In the genomic region with DNA sequence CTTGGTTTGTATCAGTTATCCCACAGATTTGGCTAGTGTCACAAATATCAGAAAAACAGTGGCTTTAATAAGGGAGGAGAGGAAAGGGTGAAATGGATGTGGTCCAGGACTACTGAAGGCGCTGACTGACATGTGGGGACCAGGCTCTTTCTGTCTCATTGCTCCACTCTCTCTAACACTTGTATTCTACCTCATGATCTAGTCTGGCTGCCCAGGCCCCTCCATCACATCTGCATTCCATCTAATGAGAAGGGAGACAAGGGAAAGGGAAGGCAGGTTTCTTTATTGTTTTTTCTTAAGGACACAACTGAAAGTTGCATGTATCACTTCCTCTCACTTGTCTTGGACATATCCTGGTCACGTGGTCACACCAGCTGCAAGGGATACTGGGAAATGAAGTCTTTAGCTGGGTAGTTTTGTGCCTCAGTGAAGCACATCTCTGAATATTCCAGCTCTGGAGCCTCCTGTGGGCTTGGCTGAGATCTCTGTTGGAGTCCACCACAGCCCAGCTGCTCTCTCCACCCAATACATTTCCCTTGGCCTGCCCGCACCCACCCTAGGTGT, we compare ENCODE assay signal across 15 cellular contexts. TPM values are rescaled to one million over a fixed set of nuclear protein-coding genes. Genes with fewer than 3 reads are reported as not detected.
DNase-seq lines count a peak whose midpoint lies in the region; ATAC-seq and TF ChIP-seq lines count a peak whose summit lies in the region.
"Had no signal": no experiment of that assay in that cellular context is flagged by ENCODE, and none has a peak within 500 bp of the region (broad histone marks: within the 10 kb centered on the region; RNA-seq: fewer than 3 reads in every experiment).

No MANE protein-coding gene starts in this region.

- DNase-seq in activated T-cell treated with anti-CD3 and anti-CD28 coated beads, Interleukin-2, amount 50 U/mL, for 72 hours = no peak
- no peak for DNase-seq in activated T-cell treated with anti-CD3 and anti-CD28 coated beads, Interleukin-2, amount 50 U/mL, for 4 hours
- DNase-seq in NB4 (ENCODE audit: low read depth) = peak; percentile 47
- DNase-seq in cardiac fibroblast (ENCODE audit: low read depth in 2 of 2) = peak; percentile 26 to 41
- DNase-seq in ureter (ENCODE audit: low spot score) = peak; percentile 20
- no peak for DNase-seq in occipital lobe (lab: John Stamatoyannopoulos, UW)
- no peak for DNase-seq in activated T-helper 2 cell treated with anti-CD3 and anti-CD28 coated beads, Interferon-gamma antibody, Interleukin-2, Interleukin-4, amounts not matched to agents 10 μg/mL and 5 μg/mL and 100 μg/mL, durations not matched to agents 14 hours and 24 hours and 36 hours (ENCODE audit: low spot score)
- DNase-seq: cortex of kidney, DMS79, midbrain, NCI-H2029 treated with DMSO at 0.1 percent for 48 hours, psoas muscle had no signal

- intact Hi-C loops in activated T-helper 2 cell treated with anti-CD3 and anti-CD28 coated beads, Interferon-gamma antibody, Interleukin-2, Interleukin-4, amounts not matched to agents 10 μg/mL and 5 μg/mL and 100 μg/mL, durations not matched to agents 14 hours and 24 hours and 36 hours (cut with micrococcal nuclease) = no loop called here

- H3K27ac Mint-ChIP-seq in activated T-cell treated with anti-CD3 and anti-CD28 coated beads, Interleukin-2, amount 50 U/mL, for 72 hours = peak overlapping the region; percentile 11
- H3K27ac Mint-ChIP-seq in activated T-helper 2 cell treated with anti-CD3 and anti-CD28 coated beads, Interferon-gamma antibody, Interleukin-2, Interleukin-4, amounts not matched to agents 10 μg/mL and 5 μg/mL and 100 μg/mL, durations not matched to agents 14 hours and 24 hours and 36 hours = no peak overlapping the region

- TF ChIP-seq CTCF in NB4 (IDR thresholded peaks at IDR 0.05; ENCODE audit: low read depth, low read length) (no peak), cardiac fibroblast (IDR thresholded peaks at IDR 0.05; ENCODE audit: low read depth, low read length) (no peak)

- peaks cover 0 to 3% of the 10 kb centered on the region in 2 donors for H3K36me3 Mint-ChIP-seq in activated T-cell treated with anti-CD3 and anti-CD28 coated beads, Interleukin-2, amount 50 U/mL, for 72 hours (ENCODE audit: insufficient read depth in 2 of 2)
- no peaks in the 10 kb centered on the region for H3K36me3 Mint-ChIP-seq in activated T-cell treated with anti-CD3 and anti-CD28 coated beads, Interleukin-2, amount 50 U/mL, for 4 hours (ENCODE audit: insufficient read depth)
- H3K36me3 Mint-ChIP-seq in activated T-helper 2 cell treated with anti-CD3 and anti-CD28 coated beads, Interferon-gamma antibody, Interleukin-2, Interleukin-4, amounts not matched to agents 10 μg/mL and 5 μg/mL and 100 μg/mL, durations not matched to agents 14 hours and 24 hours and 36 hours (ENCODE audit: low read depth) = no peaks in the 10 kb centered on the region

- H3K4me3 Mint-ChIP-seq in activated T-cell treated with anti-CD3 and anti-CD28 coated beads, Interleukin-2, amount 50 U/mL, for 72 hours = no peak overlapping the region
- H3K4me3 Mint-ChIP-seq in activated T-cell treated with anti-CD3 and anti-CD28 coated beads, Interleukin-2, amount 50 U/mL, for 4 hours = no peak overlapping the region
- no peak overlapping the region for H3K4me3 Mint-ChIP-seq in activated T-helper 2 cell treated with anti-CD3 and anti-CD28 coated beads, Interferon-gamma antibody, Interleukin-2, Interleukin-4, amounts not matched to agents 10 μg/mL and 5 μg/mL and 100 μg/mL, durations not matched to agents 14 hours and 24 hours and 36 hours (ENCODE audit: low read depth)

- TF ChIP-seq POLR2A in NB4 (IDR thresholded peaks at IDR 0.05; ENCODE audit: extremely low read depth, insufficient read length) = no peak

- ATAC-seq in activated T-cell treated with anti-CD3 and anti-CD28 coated beads, Interleukin-2, amount 50 U/mL, for 72 hours (replicated peaks in 1 of 2) = no peak
- no peak for ATAC-seq in activated T-cell treated with anti-CD3 and anti-CD28 coated beads, Interleukin-2, amount 50 U/mL, for 4 hours
- no peak for ATAC-seq in GM21381 (IDR thresholded peaks at IDR 0.05; ENCODE audit: unreplicated experiment)
- ATAC-seq: psoas muscle had no signal

- peaks cover 4 to 5% of the 10 kb centered on the region in 2 donors for H3K9me3 Mint-ChIP-seq in activated T-cell treated with anti-CD3 and anti-CD28 coated beads, Interleukin-2, amount 50 U/mL, for 72 hours
- H3K9me3 Mint-ChIP-seq in activated T-cell treated with anti-CD3 and anti-CD28 coated beads, Interleukin-2, amount 50 U/mL, for 4 hours = peaks cover 8% of the 10 kb centered on the region
- peaks cover 5% of the 10 kb centered on the region for H3K9me3 Mint-ChIP-seq in activated T-helper 2 cell treated with anti-CD3 and anti-CD28 coated beads, Interferon-gamma antibody, Interleukin-2, Interleukin-4, amounts not matched to agents 10 μg/mL and 5 μg/mL and 100 μg/mL, durations not matched to agents 14 hours and 24 hours and 36 hours

- H3K4me3 ChIP-seq in NB4 (ENCODE audit: low read depth, low read length) (no peak overlapping the region), cardiac fibroblast (replicated peaks in 1 of 2; ENCODE audit: low read depth in 2 of 2, low read length in 2 of 2) (no peak overlapping the region)
- H3K4me3 ChIP-seq: psoas muscle, vagina had no signal

- H3K4me1 Mint-ChIP-seq in activated T-cell treated with anti-CD3 and anti-CD28 coated beads, Interleukin-2, amount 50 U/mL, for 72 hours (ENCODE audit: low read depth) = no peaks in the 10 kb centered on the region
- H3K4me1 Mint-ChIP-seq in activated T-cell treated with anti-CD3 and anti-CD28 coated beads, Interleukin-2, amount 50 U/mL, for 4 hours (ENCODE audit: low read depth) = no peaks in the 10 kb centered on the region
- H3K4me1 Mint-ChIP-seq in activated T-helper 2 cell treated with anti-CD3 and anti-CD28 coated beads, Interferon-gamma antibody, Interleukin-2, Interleukin-4, amounts not matched to agents 10 μg/mL and 5 μg/mL and 100 μg/mL, durations not matched to agents 14 hours and 24 hours and 36 hours (ENCODE audit: low read depth) = peaks cover 3% of the 10 kb centered on the region

- H3K27me3 Mint-ChIP-seq in activated T-cell treated with anti-CD3 and anti-CD28 coated beads, Interleukin-2, amount 50 U/mL, for 72 hours (ENCODE audit: low read depth) = no peaks in the 10 kb centered on the region
- H3K27me3 Mint-ChIP-seq in activated T-cell treated with anti-CD3 and anti-CD28 coated beads, Interleukin-2, amount 50 U/mL, for 4 hours (ENCODE audit: low read depth) = peaks cover 5% of the 10 kb centered on the region
- no peaks in the 10 kb centered on the region for H3K27me3 Mint-ChIP-seq in activated T-helper 2 cell treated with anti-CD3 and anti-CD28 coated beads, Interferon-gamma antibody, Interleukin-2, Interleukin-4, amounts not matched to agents 10 μg/mL and 5 μg/mL and 100 μg/mL, durations not matched to agents 14 hours and 24 hours and 36 hours (ENCODE audit: low read depth)

RNA-seq across cellular contexts. Expression of a gene that starts 42.0 kb away (rescaled TPM):
- under 1 TPM; 0.10 to 0.14 TPM for total RNA-seq in activated T-cell treated with anti-CD3 and anti-CD28 coated beads, Interleukin-2, amount 50 U/mL, for 72 hours
- under 1 TPM; 0.08 to 0.14 (median 0.13) TPM for total RNA-seq in activated T-cell treated with anti-CD3 and anti-CD28 coated beads, Interleukin-2, amount 50 U/mL, for 4 hours
- 1.8 TPM for total RNA-seq in ureter
- 0.94 TPM for total RNA-seq in occipital lobe
- 0.11 and 0.14 TPM in 2 replicates for total RNA-seq in activated T-helper 2 cell treated with anti-CD3 and anti-CD28 coated beads, Interferon-gamma antibody, Interleukin-2, Interleukin-4, amounts not matched to agents 10 μg/mL and 5 μg/mL and 100 μg/mL, durations not matched to agents 14 hours and 24 hours and 36 hours
- total RNA-seq: fibroblast of lung had no signal

RNA-seq across cellular contexts. Expression of a gene that starts 43.7 kb away (rescaled TPM):
- total RNA-seq in activated T-cell treated with anti-CD3 and anti-CD28 coated beads, Interleukin-2, amount 50 U/mL, for 72 hours = not detected
- total RNA-seq in activated T-cell treated with anti-CD3 and anti-CD28 coated beads, Interleukin-2, amount 50 U/mL, for 4 hours = not detected
- total RNA-seq in ureter = 0.86 TPM
- not detected for total RNA-seq in occipital lobe
- not detected in 2 replicates for total RNA-seq in activated T-helper 2 cell treated with anti-CD3 and anti-CD28 coated beads, Interferon-gamma antibody, Interleukin-2, Interleukin-4, amounts not matched to agents 10 μg/mL and 5 μg/mL and 100 μg/mL, durations not matched to agents 14 hours and 24 hours and 36 hours
- total RNA-seq: fibroblast of lung, psoas muscle had no signal

Comparison
In these comparisons a context has a peak if more than half of its experiments do, and no peak if none do; other contexts are left out.
1. DNase-seq: peak in NB4 (single experiment), cardiac fibroblast (2 of 2) and ureter (single experiment); none in activated T-cell treated with anti-CD3 and anti-CD28 coated beads, Interleukin-2, amount 50 U/mL, for 72 hours (0 of 2), activated T-cell treated with anti-CD3 and anti-CD28 coated beads, Interleukin-2, amount 50 U/mL, for 4 hours (single experiment), occipital lobe (single experiment) and activated T-helper 2 cell treated with anti-CD3 and anti-CD28 coated beads, Interferon-gamma antibody, Interleukin-2, Interleukin-4, amounts not matched to agents 10 μg/mL and 5 μg/mL and 100 μg/mL, durations not matched to agents 14 hours and 24 hours and 36 hours (single experiment).